Comparison of ENCODE assay signal across 8 cellular contexts in the genomic region with DNA sequence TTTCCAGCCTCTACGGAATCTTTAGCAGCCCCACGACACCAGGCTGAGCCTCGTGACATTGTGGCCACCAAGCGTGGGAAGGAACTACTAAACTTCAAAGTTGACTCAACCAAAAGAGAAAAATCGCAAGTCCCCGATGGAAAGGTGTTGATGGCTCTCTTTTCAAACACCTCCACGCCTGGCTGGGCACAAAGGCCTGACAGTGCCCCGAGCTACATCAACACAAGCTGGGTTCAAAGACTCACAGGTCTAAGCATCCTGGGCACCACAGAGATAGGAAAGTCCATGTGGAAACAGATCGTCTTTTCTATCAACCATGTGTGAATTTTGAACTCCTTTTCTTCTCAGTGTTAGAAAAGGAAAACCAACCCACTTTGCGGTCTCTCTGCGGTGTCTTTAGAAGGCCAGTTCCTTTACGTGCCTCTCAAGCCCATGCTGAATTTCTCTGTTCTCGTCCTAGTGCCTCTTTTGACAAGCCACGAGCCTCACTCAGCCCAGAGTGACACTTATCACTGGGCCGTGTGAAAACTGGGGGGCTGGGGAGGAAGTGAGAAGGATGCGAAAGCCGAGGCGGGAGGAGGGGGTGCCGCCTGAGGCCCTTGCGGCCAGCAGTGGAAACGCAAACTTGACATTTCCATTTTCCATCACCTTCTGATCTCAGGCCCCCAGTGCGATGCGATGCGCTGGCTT. TPM values are rescaled to one million over a fixed set of nuclear protein-coding genes. Genes with fewer than 3 reads are reported as not detected.
A peak's percentile ranks its signal among the peaks of the same experiment; 100 is the strongest.
DNase-seq lines count a peak whose midpoint lies in the region; ATAC-seq and TF ChIP-seq lines count a peak whose summit lies in the region.

No MANE protein-coding gene starts in this region.

- H3K36me3 Mint-ChIP-seq in CD4-positive, alpha-beta T cell (ENCODE audit: low read depth): no peaks in the 10 kb centered on the region

- peak; percentile 12 to 56 (median 38) for DNase-seq in CD4-positive, alpha-beta T cell
- DNase-seq in activated CD8-positive, alpha-beta memory T cell treated with anti-CD3 and anti-CD28 coated beads, Interleukin-2, amount 50 U/mL, for 24 hours (ENCODE audit: extremely low read depth): peak; percentile 71
- DNase-seq in left kidney (ENCODE audit: low read depth, low spot score): peak; percentile 72
- DNase-seq in stimulated activated CD8-positive, alpha-beta memory T cell treated with anti-CD3 and anti-CD28 coated beads, Interleukin-4, amount 100 ng/mL, for 48 hours: peak; percentile 86
- DNase-seq in mesenteric fat pad (ENCODE audit: low spot score): no peak
- DNase-seq in NCI-H2196 treated with DMSO at 0.1 percent for 48 hours (lab: John Stamatoyannopoulos, UW; ENCODE audit: unreplicated experiment): no peak

- no peak overlapping the region for H3K27ac ChIP-seq in CD4-positive, alpha-beta T cell (ENCODE audit: low read depth, low read length)

- intact Hi-C loops in CD4-positive, alpha-beta T cell (cut with DNase I, micrococcal nuclease): loop anchor here in 1 of 2 experiments (5.0 kb wide), 1 partner anchor 91 kb away; no protein-coding TSS in a partner anchor

- H3K9me3 ChIP-seq in CD4-positive, alpha-beta T cell (ENCODE audit: control insufficient read depth, low read length): no peaks in the 10 kb centered on the region

- peak overlapping the region; percentile 71 for H3K27ac Mint-ChIP-seq in CD4-positive, alpha-beta T cell

- no peaks in the 10 kb centered on the region for H3K27me3 ChIP-seq in CD4-positive, alpha-beta T cell (ENCODE audit: control insufficient read depth, insufficient read depth, low read length)

- peaks cover 53% of the 10 kb centered on the region for H3K4me1 Mint-ChIP-seq in CD4-positive, alpha-beta T cell (ENCODE audit: low read depth)

- CTCF ChIA-PET in CD4-positive, alpha-beta T cell (lab: Charles Lee): interaction anchor here (0.9 to 1.1 kb wide), 3 partner anchors 16 to 73 kb away, joined by 3 read pairs; no protein-coding TSS in a partner anchor

- POLR2A ChIA-PET in CD4-positive, alpha-beta T cell (lab: Charles Lee): interaction anchor here (0.7 to 1.1 kb wide), 2 partner anchors 58 to 59 kb away, joined by 3 to 4 read pairs; no protein-coding TSS in a partner anchor

- ATAC-seq in CD4-positive, alpha-beta T cell (ENCODE audit: poor library complexity): peak; percentile 80
- ATAC-seq in GM19467 (IDR thresholded peaks at IDR 0.05; ENCODE audit: unreplicated experiment) (peak; percentile 63), HG03571 (IDR thresholded peaks at IDR 0.05; ENCODE audit: unreplicated experiment) (peak; percentile 56)

- H3K9me3 Mint-ChIP-seq in CD4-positive, alpha-beta T cell: no peaks in the 10 kb centered on the region

- TF ChIP-seq CTCF in CD4-positive, alpha-beta T cell (IDR thresholded peaks at IDR 0.05): peak; percentile 40

- peak overlapping the region; percentile 78 for H3K4me3 Mint-ChIP-seq in CD4-positive, alpha-beta T cell

- no peaks in the 10 kb centered on the region for H3K27me3 Mint-ChIP-seq in CD4-positive, alpha-beta T cell

RNA-seq across cellular contexts. Expression of gene GFOD1, which starts 59.4 kb away (rescaled TPM):
- total RNA-seq in CD4-positive, alpha-beta T cell: 1 to 10 TPM; 1.3 to 2.0 TPM
- 25.9 TPM for total RNA-seq in mesenteric fat pad

Comparison
In these comparisons a context has a peak if more than half of its experiments do, and no peak if none do; other contexts are left out.
1. DNase-seq: peak in CD4-positive, alpha-beta T cell (10 of 10), activated CD8-positive, alpha-beta memory T cell treated with anti-CD3 and anti-CD28 coated beads, Interleukin-2, amount 50 U/mL, for 24 hours (single experiment), left kidney (single experiment) and stimulated activated CD8-positive, alpha-beta memory T cell treated with anti-CD3 and anti-CD28 coated beads, Interleukin-4, amount 100 ng/mL, for 48 hours (single experiment); none in mesenteric fat pad (single experiment) and NCI-H2196 treated with DMSO at 0.1 percent for 48 hours (single experiment).
2. Peak in every context shown above with its lines, with median percentiles within 50 percentile points of each other: ATAC-seq.